In genomic region chr13:44561352-44561751, GRCh38 we compare ENCODE assay signal across 25 cellular contexts.
"Had no signal": no experiment of that assay in that cellular context is flagged by ENCODE, and none has a peak within 500 bp of the region (broad histone marks: within the 10 kb centered on the region; RNA-seq: fewer than 3 reads in every experiment).

No MANE protein-coding gene starts in this region.

- H3K27ac Mint-ChIP-seq: activated CD4-positive, alpha-beta memory T cell treated with anti-CD3 and anti-CD28 coated beads for 36 hours; activated CD4-positive, alpha-beta T cell treated with anti-CD3 and anti-CD28 coated beads, Interleukin-2, amount 10 ng/mL, durations not matched to agents 7 days and 5 days; activated naive CD4-positive, alpha-beta T cell treated with anti-CD3 and anti-CD28 coated beads, Interleukin-2, amount 50 U/mL, for 72 hours; T-cell had no signal

- H3K4me1 Mint-ChIP-seq: activated CD4-positive, alpha-beta T cell treated with anti-CD3 and anti-CD28 coated beads, Interleukin-2, amount 10 ng/mL, durations not matched to agents 7 days and 5 days had no signal

- FAIRE-seq: K562, TTC549 had no signal

- H3K27ac ChIP-seq: SK-N-MC had no signal

- DNase-seq: activated CD4-positive, alpha-beta memory T cell treated with anti-CD3 and anti-CD28 coated beads for 36 hours; activated CD4-positive, alpha-beta T cell treated with anti-CD3 and anti-CD28 coated beads, Interleukin-2, amount 10 ng/mL, durations not matched to agents 7 days and 5 days; activated CD4-positive, CD25-positive, alpha-beta regulatory T cell; activated CD8-positive, alpha-beta memory T cell treated with anti-CD3 and anti-CD28 coated beads for 24 hours; activated effector memory CD4-positive, alpha-beta T cell treated with anti-CD3 and anti-CD28 coated beads, Interleukin-2, amount 50 U/mL, for 16 hours; activated naive CD4-positive, alpha-beta T cell treated with Interleukin-2 at 50 U/mL for 16 hours; activated T-cell treated with anti-CD3 and anti-CD28 coated beads, Interleukin-2, amount 50 U/mL, for 4 hours; Karpas-422; NCI-H1417; NCI-H1930; NCI-H2171; NCI-H2227 treated with DMSO at 0.1 percent for 48 hours; NCI-H526; NK-92 treated with Interleukin-12 subunit alpha and Interleukin-12 subunit beta, amount 100 ng/mL, for 24 hours; OCI-M1; RPMI8226; T-cell; T-helper 2 cell; T1000 had no signal

- H3K27me3 Mint-ChIP-seq: activated CD4-positive, alpha-beta memory T cell treated with anti-CD3 and anti-CD28 coated beads for 36 hours; activated CD4-positive, alpha-beta T cell treated with anti-CD3 and anti-CD28 coated beads, Interleukin-2, amount 10 ng/mL, durations not matched to agents 7 days and 5 days; T-cell had no signal

- H3K36me3 Mint-ChIP-seq: activated naive CD4-positive, alpha-beta T cell treated with anti-CD3 and anti-CD28 coated beads, Interleukin-2, amount 50 U/mL, for 72 hours had no signal

- H3K9me3 Mint-ChIP-seq: activated CD4-positive, alpha-beta memory T cell treated with anti-CD3 and anti-CD28 coated beads for 36 hours; activated CD4-positive, alpha-beta T cell treated with anti-CD3 and anti-CD28 coated beads, Interleukin-2, amount 10 ng/mL, durations not matched to agents 7 days and 5 days; activated naive CD4-positive, alpha-beta T cell treated with anti-CD3 and anti-CD28 coated beads, Interleukin-2, amount 50 U/mL, for 72 hours; activated T-cell treated with anti-CD3 and anti-CD28 coated beads, Interleukin-2, amount 50 U/mL, for 4 hours; T-cell had no signal

- ATAC-seq: activated naive CD4-positive, alpha-beta T cell treated with anti-CD3 and anti-CD28 coated beads, Interleukin-2, amount 50 U/mL, for 72 hours; activated T-cell treated with anti-CD3 and anti-CD28 coated beads, Interleukin-2, amount 50 U/mL, for 4 hours; K562; Panc1; Right ventricle myocardium inferior; T-cell had no signal

- H3K4me3 ChIP-seq: K562, SK-N-MC had no signal

- H3K4me3 Mint-ChIP-seq: activated CD4-positive, alpha-beta memory T cell treated with anti-CD3 and anti-CD28 coated beads for 36 hours; activated CD4-positive, alpha-beta T cell treated with anti-CD3 and anti-CD28 coated beads, Interleukin-2, amount 10 ng/mL, durations not matched to agents 7 days and 5 days; activated T-cell treated with anti-CD3 and anti-CD28 coated beads, Interleukin-2, amount 50 U/mL, for 4 hours; T-cell had no signal
